In genomic region chr2:8462280-8462679, GRCh38 we compare ENCODE assay signal across 21 cellular contexts.
DNase-seq lines count a peak whose midpoint lies in the region; ATAC-seq and TF ChIP-seq lines count a peak whose summit lies in the region.
"Had no signal": no experiment of that assay in that cellular context is flagged by ENCODE, and none has a peak within 500 bp of the region (broad histone marks: within the 10 kb centered on the region; RNA-seq: fewer than 3 reads in every experiment).

No MANE protein-coding gene starts in this region.

- no peaks in the 10 kb centered on the region for H3K9me3 ChIP-seq in OCI-LY3 (ENCODE audit: insufficient read depth, low read length)

- H3K9ac ChIP-seq in OCI-LY3 (ENCODE audit: low read length): no peak overlapping the region

- no peaks in the 10 kb centered on the region for H4K20me1 ChIP-seq in OCI-LY3 (ENCODE audit: insufficient read depth, low read length)

- no peak overlapping the region for H2AFZ ChIP-seq in OCI-LY3 (ENCODE audit: low read depth, low read length)
- H2AFZ ChIP-seq: PC-9 had no signal

- H3K27ac Mint-ChIP-seq in stimulated activated effector memory CD8-positive, alpha-beta T cell treated with anti-CD3 and anti-CD28 coated beads, Interleukin-12 subunit alpha, Interleukin-12 subunit beta, amount 100 ng/mL, for 72 hours: peak overlapping the region; percentile 80

- peaks cover 35% of the 10 kb centered on the region for H3K4me1 ChIP-seq in OCI-LY3 (ENCODE audit: low read length)
- no peaks in the 10 kb centered on the region for H3K4me1 ChIP-seq in foreskin keratinocyte

- ATAC-seq in left cardiac atrium: no peak
- no peak for ATAC-seq in Right ventricle myocardium superior (ENCODE audit: poor library complexity)
- no peak for ATAC-seq in stimulated activated effector memory CD8-positive, alpha-beta T cell treated with anti-CD3 and anti-CD28 coated beads, Interleukin-12 subunit alpha, Interleukin-12 subunit beta, amount 100 ng/mL, for 72 hours
- no peak for ATAC-seq in GM21737 (IDR thresholded peaks at IDR 0.05; ENCODE audit: unreplicated experiment)
- no peak for ATAC-seq in foreskin keratinocyte
- ATAC-seq: HCT116 had no signal

- no peak overlapping the region for H3K27ac ChIP-seq in OCI-LY3 (ENCODE audit: low read length)
- no peak overlapping the region for H3K27ac ChIP-seq in foreskin keratinocyte
- H3K27ac ChIP-seq: PC-9 had no signal

- H3K79me2 ChIP-seq in OCI-LY3 (ENCODE audit: low read length): no peaks in the 10 kb centered on the region

- H3K27me3 ChIP-seq in OCI-LY3 (ENCODE audit: low read depth, low read length): no peaks in the 10 kb centered on the region; the same call in 1 of the 2 replicates
- peaks cover 18% of the 10 kb centered on the region for H3K27me3 ChIP-seq in foreskin keratinocyte

- no peak overlapping the region for H3K4me3 Mint-ChIP-seq in stimulated activated effector memory CD8-positive, alpha-beta T cell treated with anti-CD3 and anti-CD28 coated beads, Interleukin-12 subunit alpha, Interleukin-12 subunit beta, amount 100 ng/mL, for 72 hours

- peak; percentile 5 for DNase-seq in SHP77 treated with DMSO at 0.1 percent for 48 hours (lab: John Stamatoyannopoulos, UW)
- DNase-seq in SHP77 (lab: John Stamatoyannopoulos, UW): no peak
- peak; percentile 5 for DNase-seq in left cardiac atrium
- no peak for DNase-seq in Right ventricle myocardium superior
- DNase-seq in stimulated activated effector memory CD8-positive, alpha-beta T cell treated with anti-CD3 and anti-CD28 coated beads, Interleukin-12 subunit alpha, Interleukin-12 subunit beta, amount 100 ng/mL, for 72 hours (ENCODE audit: low spot score in 2 of 2): no peak
- DNase-seq in foreskin keratinocyte: no peak
- DNase-seq: 8988T, COR-L47, EL, GOT3, Kasumi-1, MM.1S, NCI-H1092 treated with DMSO at 0.1 percent for 48 hours, NCI-H146, NCI-H2081, NCI-H446 treated with DMSO at 0.1 percent for 48 hours, NCI-H748 treated with DMSO at 0.1 percent for 48 hours, PC-9 had no signal

- H3K4me2 ChIP-seq in OCI-LY3 (ENCODE audit: low read length): peak overlapping the region; percentile 13
- H3K4me2 ChIP-seq: PC-9 had no signal

- intact Hi-C loops in left cardiac atrium (cut with DNase I) (no loop called here), Right ventricle myocardium superior (cut with DNase I) (no loop called here)

- H3K4me1 Mint-ChIP-seq in stimulated activated effector memory CD8-positive, alpha-beta T cell treated with anti-CD3 and anti-CD28 coated beads, Interleukin-12 subunit alpha, Interleukin-12 subunit beta, amount 100 ng/mL, for 72 hours: peaks cover 75% of the 10 kb centered on the region

- no peaks in the 10 kb centered on the region for H3K9me3 Mint-ChIP-seq in stimulated activated effector memory CD8-positive, alpha-beta T cell treated with anti-CD3 and anti-CD28 coated beads, Interleukin-12 subunit alpha, Interleukin-12 subunit beta, amount 100 ng/mL, for 72 hours

- peaks cover 32% of the 10 kb centered on the region for H3K36me3 Mint-ChIP-seq in stimulated activated effector memory CD8-positive, alpha-beta T cell treated with anti-CD3 and anti-CD28 coated beads, Interleukin-12 subunit alpha, Interleukin-12 subunit beta, amount 100 ng/mL, for 72 hours

- H3K4me3 ChIP-seq in OCI-LY3 (ENCODE audit: low read length): no peak overlapping the region
- H3K4me3 ChIP-seq: PC-9 had no signal

- TF ChIP-seq CTCF in OCI-LY3 (IDR thresholded peaks at IDR 0.05; ENCODE audit: low read depth, low read length) (no peak), foreskin keratinocyte (conservative IDR thresholded peaks at IDR 0.05) (no peak)

- H3K36me3 ChIP-seq in OCI-LY3 (replicated peaks; ENCODE audit: low read depth, low read length): no peaks in the 10 kb centered on the region

Comparison
In these comparisons a context has a peak if more than half of its experiments do, and no peak if none do; other contexts are left out.
1. DNase-seq: peak in SHP77 treated with DMSO at 0.1 percent for 48 hours (single experiment) and left cardiac atrium (single experiment); none in SHP77 (0 of 2), Right ventricle myocardium superior (single experiment), stimulated activated effector memory CD8-positive, alpha-beta T cell treated with anti-CD3 and anti-CD28 coated beads, Interleukin-12 subunit alpha, Interleukin-12 subunit beta, amount 100 ng/mL, for 72 hours (0 of 2) and foreskin keratinocyte (0 of 2).